ENCODE assay signal across 2 cellular contexts in genomic region chr10:95397747-95398146, GRCh38.
TF ChIP-seq lines count a peak whose summit lies in the region.

No MANE protein-coding gene starts in this region.

TF ChIP-seq in GM12878, 131 proteins besides CTCF, POLR2A, EP300 and RAD21:
- no peak for TF ChIP-seq ZBTB33 (IDR thresholded peaks at IDR 0.05)
- 0 out of 2 replicates have a peak, but pooled peaks have one; percentile 44 for TF ChIP-seq NFIC (IDR thresholded peaks at IDR 0.05; ENCODE audit: low read depth, low read length)
- 0 out of 2 replicates have a peak, but pooled peaks have one; percentile 18 for TF ChIP-seq MEF2A (IDR thresholded peaks at IDR 0.05; ENCODE audit: insufficient read depth, low read depth, low read length)
- TF ChIP-seq SPI1 (IDR thresholded peaks at IDR 0.05; ENCODE audit: borderline replicate concordance, insufficient read depth, low read depth, low read length): peak; percentile 54; the same call in 1 of the 2 replicates
- peak; percentile 49 for TF ChIP-seq RUNX3 (IDR thresholded peaks at IDR 0.05; ENCODE audit: low read length)

TF ChIP-seq in SK-N-SH, 30 proteins besides CTCF, POLR2A, EP300 and RAD21 (continued from another document):
- TF ChIP-seq TEAD4 (IDR thresholded peaks at IDR 0.05; ENCODE audit: borderline replicate concordance, insufficient read depth) (no peak), REST (IDR thresholded peaks at IDR 0.05; ENCODE audit: low read depth, low read length) (no peak), PBX3 (IDR thresholded peaks at IDR 0.05) (no peak), EZH2phosphoT487 (IDR thresholded peaks at IDR 0.05; ENCODE audit: borderline replicate concordance, low read depth) (no peak), POLR2AphosphoS5 (IDR thresholded peaks at IDR 0.05; ENCODE audit: low read depth, low read length) (no peak), SMC3 (IDR thresholded peaks at IDR 0.05; ENCODE audit: low read depth, low read length) (no peak), GATA2 (CRISPR knock-in tag; IDR thresholded peaks at IDR 0.05) (no peak), YY1 (IDR thresholded peaks at IDR 0.05; ENCODE audit: low read depth) (no peak), JUND (IDR thresholded peaks at IDR 0.05) (no peak), MXI1 (IDR thresholded peaks at IDR 0.05; ENCODE audit: low read depth, low read length) (no peak), NRF1 (IDR thresholded peaks at IDR 0.05; ENCODE audit: low read depth, low read length) (no peak), IRF3 (IDR thresholded peaks at IDR 0.05; ENCODE audit: low read depth, low read length) (no peak), FOSL2 (IDR thresholded peaks at IDR 0.05; ENCODE audit: borderline replicate concordance, low read depth) (no peak)
TF ChIP-seq in SK-N-SH: peak in this region for 0.
